Comparison of ENCODE assay signal across 2 cellular contexts in the genomic region with DNA sequence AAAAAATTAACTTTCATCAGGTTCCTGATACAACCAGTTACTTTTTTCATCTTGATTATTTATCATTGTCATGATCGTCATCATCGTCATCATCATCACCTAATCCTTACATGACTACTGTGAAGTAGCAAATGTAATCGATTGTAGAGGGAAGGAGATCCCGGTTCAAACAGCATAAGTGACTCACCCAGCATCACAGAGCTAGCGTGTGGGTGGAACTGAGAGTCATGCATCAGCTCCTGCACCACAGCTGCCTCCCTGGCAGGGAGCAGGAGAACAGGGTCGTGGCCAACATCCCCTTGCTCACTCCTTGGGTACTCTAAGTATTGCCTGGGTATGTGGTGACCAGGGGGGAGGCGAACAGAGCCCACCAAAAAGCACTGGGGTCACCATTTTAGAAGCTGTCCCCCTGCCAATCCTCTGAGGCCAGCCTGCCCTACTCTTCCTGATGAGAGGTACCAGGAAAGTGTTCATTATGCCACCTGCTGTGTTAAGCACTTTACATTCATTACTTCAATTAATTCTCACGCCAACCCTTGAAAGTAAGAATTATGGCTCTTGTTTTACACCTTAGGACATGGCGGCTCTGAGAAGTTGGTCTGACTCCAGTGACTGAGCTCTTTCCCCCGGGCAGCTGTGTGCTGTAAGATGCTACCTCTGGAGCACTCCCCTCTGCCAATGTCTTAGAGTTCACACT.
A peak's percentile ranks its signal among the peaks of the same experiment; 100 is the strongest.
TF ChIP-seq lines count a peak whose summit lies in the region.

No MANE protein-coding gene starts in this region.

TF ChIP-seq in K562, 482 proteins besides CTCF, POLR2A, EP300 and RAD21 (continued from another document):
- TF ChIP-seq JUND (IDR thresholded peaks at IDR 0.05; ENCODE audit: borderline replicate concordance, low read depth, low read length) (peak; percentile 59; the same call in 1 of the 2 replicates), JUND (tag; IDR thresholded peaks at IDR 0.05; ENCODE audit: borderline replicate concordance, low read depth, low read length) (no peak), EGR1 (conservative IDR thresholded peaks at IDR 0.05) (peak; percentile 86), KLF13 (tag; IDR thresholded peaks at IDR 0.05; ENCODE audit: borderline replicate concordance, low read depth) (no peak)
- TF ChIP-seq, protein P1, sequence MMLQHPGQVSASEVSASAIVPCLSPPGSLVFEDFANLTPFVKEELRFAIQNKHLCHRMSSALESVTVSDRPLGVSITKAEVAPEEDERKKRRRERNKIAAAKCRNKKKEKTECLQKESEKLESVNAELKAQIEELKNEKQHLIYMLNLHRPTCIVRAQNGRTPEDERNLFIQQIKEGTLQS (IDR thresholded peaks at IDR 0.05): peak; percentile 67
- TF ChIP-seq, protein P1 (CRISPR knock-in tag; conservative IDR thresholded peaks at IDR 0.05): no peak

TF ChIP-seq in HEK293T, 16 proteins besides CTCF, POLR2A, EP300 and RAD21 (continued from another document):
- TF ChIP-seq, protein P2, sequence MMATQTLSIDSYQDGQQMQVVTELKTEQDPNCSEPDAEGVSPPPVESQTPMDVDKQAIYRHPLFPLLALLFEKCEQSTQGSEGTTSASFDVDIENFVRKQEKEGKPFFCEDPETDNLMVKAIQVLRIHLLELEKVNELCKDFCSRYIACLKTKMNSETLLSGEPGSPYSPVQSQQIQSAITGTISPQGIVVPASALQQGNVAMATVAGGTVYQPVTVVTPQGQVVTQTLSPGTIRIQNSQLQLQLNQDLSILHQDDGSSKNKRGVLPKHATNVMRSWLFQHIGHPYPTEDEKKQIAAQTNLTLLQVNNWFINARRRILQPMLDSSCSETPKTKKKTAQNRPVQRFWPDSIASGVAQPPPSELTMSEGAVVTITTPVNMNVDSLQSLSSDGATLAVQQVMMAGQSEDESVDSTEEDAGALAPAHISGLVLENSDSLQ (IDR thresholded peaks at IDR 0.05): no peak
- no peak for TF ChIP-seq CTBP1 (IDR thresholded peaks at IDR 0.05; ENCODE audit: borderline replicate concordance)
- TF ChIP-seq BHLHE40 (IDR thresholded peaks at IDR 0.05; ENCODE audit: borderline replicate concordance): no peak
